In the genomic region with DNA sequence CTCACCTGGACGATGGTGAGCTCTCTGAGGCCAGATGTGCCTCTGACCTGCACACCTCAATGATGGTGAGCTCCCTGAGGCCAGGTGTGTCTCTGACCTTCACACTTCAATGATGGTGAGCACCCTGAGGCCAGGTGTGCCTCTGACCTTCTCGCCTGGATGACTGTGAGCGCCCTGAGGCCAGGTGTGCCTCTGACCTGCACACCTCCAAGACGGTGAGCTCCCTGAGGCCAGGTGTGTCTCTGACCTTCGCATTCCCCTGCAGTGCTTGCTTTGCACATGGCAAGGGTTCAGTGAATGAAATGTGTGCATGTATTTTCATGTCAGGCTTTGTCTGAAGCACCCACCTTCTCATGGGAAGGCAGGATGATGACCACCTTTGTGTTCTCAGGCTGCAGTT, we compare ENCODE assay signal across 16 cellular contexts.
DNase-seq lines count a peak whose midpoint lies in the region; ATAC-seq and TF ChIP-seq lines count a peak whose summit lies in the region.
"Had no signal": no experiment of that assay in that cellular context is flagged by ENCODE, and none has a peak within 500 bp of the region (broad histone marks: within the 10 kb centered on the region; RNA-seq: fewer than 3 reads in every experiment).

No MANE protein-coding gene starts in this region.

- H3K4me3 ChIP-seq in coronary artery: no peak overlapping the region
- H3K4me3 ChIP-seq in sigmoid colon: no peak overlapping the region
- H3K4me3 ChIP-seq: A549, GM23338 had no signal

- H3K27me3 Mint-ChIP-seq in activated CD8-positive, alpha-beta memory T cell treated with anti-CD3 and anti-CD28 coated beads, Interleukin-2, amount 10 ng/mL, durations not matched to agents 7 days and 5 days: no peaks in the 10 kb centered on the region
- peaks cover 3% of the 10 kb centered on the region for H3K27me3 Mint-ChIP-seq in osteocyte (ENCODE audit: unreplicated experiment)
- no peaks in the 10 kb centered on the region for H3K27me3 Mint-ChIP-seq in glutamatergic neuron (ENCODE audit: unreplicated experiment)
- H3K27me3 Mint-ChIP-seq: CD4-positive, alpha-beta T cell had no signal

- H3K4me1 ChIP-seq in sigmoid colon: peaks cover 0 to 44% (median 23%) of the 10 kb centered on the region in 4 donors
- H3K4me1 ChIP-seq: A549, Caco-2 had no signal

- H3K9me3 Mint-ChIP-seq in activated CD8-positive, alpha-beta memory T cell treated with anti-CD3 and anti-CD28 coated beads, Interleukin-2, amount 10 ng/mL, durations not matched to agents 7 days and 5 days (ENCODE audit: low read depth): no peaks in the 10 kb centered on the region
- H3K9me3 Mint-ChIP-seq in osteocyte (ENCODE audit: unreplicated experiment) (no peaks in the 10 kb centered on the region), glutamatergic neuron (ENCODE audit: unreplicated experiment) (no peaks in the 10 kb centered on the region)
- H3K9me3 Mint-ChIP-seq: CD4-positive, alpha-beta T cell; GM23338 had no signal

- TF ChIP-seq EP300 in sigmoid colon (IDR thresholded peaks at IDR 0.05): no peak

- no peak for ATAC-seq in activated CD8-positive, alpha-beta memory T cell treated with anti-CD3 and anti-CD28 coated beads, Interleukin-2, amount 10 ng/mL, durations not matched to agents 7 days and 5 days
- ATAC-seq in HG03039 (IDR thresholded peaks at IDR 0.05; ENCODE audit: unreplicated experiment): no peak
- ATAC-seq: A549, GM23338 had no signal

- H3K27me3 ChIP-seq in sigmoid colon: no peaks in the 10 kb centered on the region

- H3K4me1 Mint-ChIP-seq in activated CD8-positive, alpha-beta memory T cell treated with anti-CD3 and anti-CD28 coated beads, Interleukin-2, amount 10 ng/mL, durations not matched to agents 7 days and 5 days: no peaks in the 10 kb centered on the region
- H3K4me1 Mint-ChIP-seq in osteocyte (ENCODE audit: unreplicated experiment): no peaks in the 10 kb centered on the region
- peaks cover 6% of the 10 kb centered on the region for H3K4me1 Mint-ChIP-seq in glutamatergic neuron (ENCODE audit: low read depth, unreplicated experiment)

- WGBS in sigmoid colon, 2 donors: 89 to 90% methylated on average over 5 of the region's 5 CpGs

- no peak for TF ChIP-seq CTCF in coronary artery (IDR thresholded peaks at IDR 0.05)
- no peak for TF ChIP-seq CTCF in osteocyte (IDR thresholded peaks at IDR 0.05)
- no peak for TF ChIP-seq CTCF in sigmoid colon (IDR thresholded peaks at IDR 0.05)
- no peak for TF ChIP-seq CTCF in glutamatergic neuron (IDR thresholded peaks at IDR 0.05; ENCODE audit: partially characterized antibody, unreplicated experiment)

- no peak overlapping the region for H3K27ac Mint-ChIP-seq in activated CD8-positive, alpha-beta memory T cell treated with anti-CD3 and anti-CD28 coated beads, Interleukin-2, amount 10 ng/mL, durations not matched to agents 7 days and 5 days
- H3K27ac Mint-ChIP-seq in osteocyte (ENCODE audit: unreplicated experiment) (no peak overlapping the region), glutamatergic neuron (ENCODE audit: unreplicated experiment) (no peak overlapping the region)
- H3K27ac Mint-ChIP-seq: CD4-positive, alpha-beta T cell; GM23338 had no signal

- DNase-seq in activated CD8-positive, alpha-beta memory T cell treated with anti-CD3 and anti-CD28 coated beads for 24 hours: peak; percentile 24
- no peak for DNase-seq in activated CD8-positive, alpha-beta memory T cell treated with anti-CD3 and anti-CD28 coated beads, Interleukin-2, amount 10 ng/mL, durations not matched to agents 7 days and 5 days
- peak; percentile 52 for DNase-seq in coronary artery (ENCODE audit: low spot score)
- peak; percentile 38 for DNase-seq in osteocyte (ENCODE audit: extremely low spot score, unreplicated experiment)
- DNase-seq in sigmoid colon: no peak
- no peak for DNase-seq in NCI-H187 treated with DMSO at 0.1 percent for 48 hours (lab: John Stamatoyannopoulos, UW)
- DNase-seq in glutamatergic neuron: no peak
- DNase-seq: AML-193; Caco-2; CD4-positive, alpha-beta T cell; HCEC 1CT had no signal

- intact Hi-C loops in sigmoid colon (cut with DNase I): loop anchor here (10.0 kb wide), 1 partner anchor 459 kb away; no protein-coding TSS in a partner anchor

- H3K27ac ChIP-seq in coronary artery (no peak overlapping the region), sigmoid colon (peak overlapping the region in 3 of 4 donors; percentile 57 to 75 (median 66))
- H3K27ac ChIP-seq: 22Rv1, A549, C4-2B had no signal

- no peak overlapping the region for H3K4me3 Mint-ChIP-seq in activated CD8-positive, alpha-beta memory T cell treated with anti-CD3 and anti-CD28 coated beads, Interleukin-2, amount 10 ng/mL, durations not matched to agents 7 days and 5 days
- H3K4me3 Mint-ChIP-seq in osteocyte (ENCODE audit: unreplicated experiment) (no peak overlapping the region), glutamatergic neuron (ENCODE audit: unreplicated experiment) (no peak overlapping the region)
- H3K4me3 Mint-ChIP-seq: CD4-positive, alpha-beta T cell; GM23338 had no signal

- no peaks in the 10 kb centered on the region for H3K36me3 ChIP-seq in sigmoid colon

- no peaks in the 10 kb centered on the region for H3K9me3 ChIP-seq in sigmoid colon
- H3K9me3 ChIP-seq: A549, Caco-2 had no signal

- H3K36me3 Mint-ChIP-seq in activated CD8-positive, alpha-beta memory T cell treated with anti-CD3 and anti-CD28 coated beads, Interleukin-2, amount 10 ng/mL, durations not matched to agents 7 days and 5 days: no peaks in the 10 kb centered on the region
- H3K36me3 Mint-ChIP-seq in osteocyte (ENCODE audit: unreplicated experiment) (no peaks in the 10 kb centered on the region), glutamatergic neuron (ENCODE audit: unreplicated experiment) (no peaks in the 10 kb centered on the region)

- no peak for TF ChIP-seq POLR2A in sigmoid colon (IDR thresholded peaks at IDR 0.05)

- CTCF ChIA-PET in activated CD8-positive, alpha-beta memory T cell treated with anti-CD3 and anti-CD28 coated beads, Interleukin-2, amount 10 ng/mL, durations not matched to agents 7 days and 5 days (lab: Charles Lee): no interaction called here

Comparison
In these comparisons a context has a peak if more than half of its experiments do, and no peak if none do; other contexts are left out.
1. DNase-seq: peak in activated CD8-positive, alpha-beta memory T cell treated with anti-CD3 and anti-CD28 coated beads for 24 hours (single experiment), coronary artery (single experiment) and osteocyte (single experiment); none in activated CD8-positive, alpha-beta memory T cell treated with anti-CD3 and anti-CD28 coated beads, Interleukin-2, amount 10 ng/mL, durations not matched to agents 7 days and 5 days (single experiment), sigmoid colon (single experiment), NCI-H187 treated with DMSO at 0.1 percent for 48 hours (single experiment) and glutamatergic neuron (single experiment).
2. H3K27ac ChIP-seq: peak in sigmoid colon (3 of 4); none in coronary artery (0 of 2).